Comparison of ENCODE assay signal across 8 cellular contexts in the genomic region with DNA sequence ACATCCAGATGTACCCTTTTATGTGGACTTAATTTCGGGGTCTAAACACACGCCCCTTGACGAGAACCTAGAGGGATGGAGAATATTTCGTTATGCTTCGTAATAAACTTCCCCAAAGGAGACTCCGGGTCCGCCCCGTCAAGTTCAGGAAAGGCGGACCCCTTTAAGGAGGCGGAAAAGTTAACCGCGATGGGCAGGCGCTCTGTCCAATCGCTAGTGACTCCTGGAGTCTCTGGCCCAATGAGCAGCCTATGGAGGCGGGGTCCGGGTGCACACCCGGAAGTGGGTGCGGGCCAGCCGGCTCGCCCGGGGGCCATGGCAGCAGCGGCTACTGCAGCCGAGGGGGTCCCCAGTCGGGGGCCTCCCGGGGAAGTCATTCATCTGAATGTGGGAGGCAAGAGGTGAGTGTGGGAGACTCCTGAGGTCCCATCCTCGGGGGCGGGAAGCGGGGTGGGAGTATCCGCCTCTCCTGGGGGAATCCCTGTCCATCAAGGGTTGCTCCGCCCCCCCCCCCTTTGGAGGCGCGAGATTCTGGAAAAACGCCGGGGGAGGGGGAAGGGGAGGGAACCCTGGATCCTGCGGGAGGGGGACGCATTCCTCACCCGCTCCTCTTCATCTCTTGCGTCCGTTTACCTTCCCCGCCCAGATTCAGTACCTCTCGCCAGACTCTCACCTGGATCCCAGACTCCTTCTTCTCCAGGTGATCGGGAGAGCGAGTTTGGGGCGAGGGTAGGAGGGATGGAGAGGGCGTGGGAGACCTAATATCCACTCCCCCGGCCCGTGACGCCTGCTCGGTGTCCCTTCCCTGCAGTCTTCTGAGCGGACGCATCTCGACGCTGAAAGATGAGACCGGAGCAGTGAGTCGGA. TPM values are rescaled to one million over a fixed set of nuclear protein-coding genes. Genes with fewer than 3 reads are reported as not detected.
DNase-seq lines count a peak whose midpoint lies in the region; FAIRE-seq and TF ChIP-seq lines count a peak whose summit lies in the region.

A gene with protein sequence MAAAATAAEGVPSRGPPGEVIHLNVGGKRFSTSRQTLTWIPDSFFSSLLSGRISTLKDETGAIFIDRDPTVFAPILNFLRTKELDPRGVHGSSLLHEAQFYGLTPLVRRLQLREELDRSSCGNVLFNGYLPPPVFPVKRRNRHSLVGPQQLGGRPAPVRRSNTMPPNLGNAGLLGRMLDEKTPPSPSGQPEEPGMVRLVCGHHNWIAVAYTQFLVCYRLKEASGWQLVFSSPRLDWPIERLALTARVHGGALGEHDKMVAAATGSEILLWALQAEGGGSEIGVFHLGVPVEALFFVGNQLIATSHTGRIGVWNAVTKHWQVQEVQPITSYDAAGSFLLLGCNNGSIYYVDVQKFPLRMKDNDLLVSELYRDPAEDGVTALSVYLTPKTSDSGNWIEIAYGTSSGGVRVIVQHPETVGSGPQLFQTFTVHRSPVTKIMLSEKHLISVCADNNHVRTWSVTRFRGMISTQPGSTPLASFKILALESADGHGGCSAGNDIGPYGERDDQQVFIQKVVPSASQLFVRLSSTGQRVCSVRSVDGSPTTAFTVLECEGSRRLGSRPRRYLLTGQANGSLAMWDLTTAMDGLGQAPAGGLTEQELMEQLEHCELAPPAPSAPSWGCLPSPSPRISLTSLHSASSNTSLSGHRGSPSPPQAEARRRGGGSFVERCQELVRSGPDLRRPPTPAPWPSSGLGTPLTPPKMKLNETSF (plus strand): TSS at position 289 of the 867 bp plus-strand sequence. CDS start 27 bp downstream, at position 316.

- peak within 1 kb of the TSS; percentile 91 for H3K4me3 Mint-ChIP-seq in HFFc6
- H3K4me3 Mint-ChIP-seq in activated naive CD4-positive, alpha-beta T cell treated with anti-CD3 and anti-CD28 coated beads for 36 hours = peak within 1 kb of the TSS; percentile 87

- CTCF ChIA-PET in activated naive CD4-positive, alpha-beta T cell treated with anti-CD3 and anti-CD28 coated beads for 36 hours (lab: Charles Lee) = no interaction called here

- DNase-seq in GM03348 (ENCODE audit: low spot score) = peak; percentile 99
- peak; percentile 92 for DNase-seq in HFFc6
- peak; percentile 97 for DNase-seq in NAMALWA (ENCODE audit: low spot score)
- peak; percentile 93 for DNase-seq in SK-N-DZ (ENCODE audit: low spot score)
- DNase-seq in activated naive CD4-positive, alpha-beta T cell treated with anti-CD3 and anti-CD28 coated beads for 36 hours = peak; percentile 96
- peak; percentile 96 to 99 for DNase-seq in frontal cortex (ENCODE audit: low spot score in 2 of 2)
- DNase-seq in non-pigmented ciliary epithelial cell (ENCODE audit: low read depth) = peak; percentile 76
- peak; percentile 32 to 93 (median 85) for DNase-seq in substantia nigra (lab: John Stamatoyannopoulos, UW)

- H3K27me3 Mint-ChIP-seq in HFFc6 (ENCODE audit: insufficient read depth) = peaks cover 2% of the 10 kb centered on the region
- no peaks in the 10 kb centered on the region for H3K27me3 Mint-ChIP-seq in activated naive CD4-positive, alpha-beta T cell treated with anti-CD3 and anti-CD28 coated beads for 36 hours (ENCODE audit: low read depth)

- H3K4me1 Mint-ChIP-seq in HFFc6 (ENCODE audit: low read depth) = peaks cover 7% of the 10 kb centered on the region
- H3K4me1 Mint-ChIP-seq in activated naive CD4-positive, alpha-beta T cell treated with anti-CD3 and anti-CD28 coated beads for 36 hours (ENCODE audit: low read depth) = peaks cover 16% of the 10 kb centered on the region

- FAIRE-seq in frontal cortex (lab: Jason Lieb, UNC) = no peak

- H3K27ac ChIP-seq in substantia nigra (ENCODE audit: low read depth, low read length, poor library complexity, severe bottlenecking) = peak within 1 kb of the TSS; percentile 83

- H3K36me3 Mint-ChIP-seq in HFFc6 (ENCODE audit: low read depth) = peaks cover 12% of the 10 kb centered on the region; the same call in 1 of the 2 replicates
- H3K36me3 Mint-ChIP-seq in activated naive CD4-positive, alpha-beta T cell treated with anti-CD3 and anti-CD28 coated beads for 36 hours (ENCODE audit: low read depth) = peaks cover 17% of the 10 kb centered on the region

- intact Hi-C loops in activated naive CD4-positive, alpha-beta T cell treated with anti-CD3 and anti-CD28 coated beads for 36 hours (cut with micrococcal nuclease) = loop anchor here (1.0 to 2.0 kb wide), 4 partner anchors 28 to 292 kb away; a partner anchor contains a TSS

- H3K9me3 Mint-ChIP-seq in HFFc6 = no peaks in the 10 kb centered on the region
- no peaks in the 10 kb centered on the region for H3K9me3 Mint-ChIP-seq in activated naive CD4-positive, alpha-beta T cell treated with anti-CD3 and anti-CD28 coated beads for 36 hours

- no peak for TF ChIP-seq CTCF in HFFc6 (IDR thresholded peaks at IDR 0.05)

- peak within 1 kb of the TSS; percentile 70 for H3K27ac Mint-ChIP-seq in HFFc6
- peak within 1 kb of the TSS; percentile 65 for H3K27ac Mint-ChIP-seq in activated naive CD4-positive, alpha-beta T cell treated with anti-CD3 and anti-CD28 coated beads for 36 hours

RNA-seq across cellular contexts. Expression of the gene that starts here (rescaled TPM):
- total RNA-seq in HFFc6 (2021; fragmentation: NEBNext Ultra II Directional; extraction: Animal tissue kit (Norgen Biotek cat#: 25700)) = 10 to 100 TPM; 58.5 to 95.2 (median 83.0) TPM
- polyA plus RNA-seq in SK-N-DZ (2014; cell fraction: cytosol; rRNA removed) = 58.1 and 70.1 TPM in 2 replicates
- polyA plus RNA-seq in SK-N-DZ (2014; cell fraction: nucleus; rRNA removed) = 75.2 and 81.7 TPM in 2 replicates
- total RNA-seq in activated naive CD4-positive, alpha-beta T cell treated with anti-CD3 and anti-CD28 coated beads for 36 hours = 10 to 100 TPM; 90.1 to 99.4 TPM
- total RNA-seq in frontal cortex = 1.6 TPM

Comparison
In these comparisons a context has a peak if more than half of its experiments do, and no peak if none do; other contexts are left out.
1. Peak in every context shown above with its lines: DNase-seq and H3K27ac ChIP-seq.
2. RNA of the gene that starts here (total RNA-seq): 90.1 to 99.4 TPM in activated naive CD4-positive, alpha-beta T cell treated with anti-CD3 and anti-CD28 coated beads for 36 hours and 58.5 to 95.2 TPM in HFFc6; 1.6 TPM in frontal cortex (single experiment); every median in the first group is over 10 times any median in the second.